8 cellular contexts compared by ENCODE assay signal in genomic region chr16:27748868-27749546, GRCh38.
A peak's percentile ranks its signal among the peaks of the same experiment; 100 is the strongest.
DNase-seq lines count a peak whose midpoint lies in the region; ATAC-seq and TF ChIP-seq lines count a peak whose summit lies in the region.

No MANE protein-coding gene starts in this region.

- peak; percentile 37 for TF ChIP-seq CTCF in SK-N-SH (IDR thresholded peaks at IDR 0.05)

- TF ChIP-seq RAD21 in SK-N-SH (IDR thresholded peaks at IDR 0.05; ENCODE audit: low read length) = no peak

- CTCF ChIA-PET in SK-N-SH (lab: Yijun Ruan, JAX) = interaction anchor here (1.0 to 1.2 kb wide), 2 partner anchors 10 to 135 kb away, joined by 3 read pairs; no protein-coding TSS in a partner anchor

- no peaks in the 10 kb centered on the region for H3F3A ChIP-seq in SK-N-SH (replicated peaks; ENCODE audit: insufficient read depth)

- no peak for TF ChIP-seq EP300 in SK-N-SH (IDR thresholded peaks at IDR 0.05; ENCODE audit: borderline replicate concordance in 1 of 2, low read depth in 1 of 2, low read length in 1 of 2)

- no peaks in the 10 kb centered on the region for H3K9me2 ChIP-seq in SK-N-SH

- 73% methylated on average over 10 of the region's 12 CpGs for WGBS in SK-N-SH (ENCODE audit: low lambda C conversion rate)

- H3K9ac ChIP-seq in SK-N-SH = no peak overlapping the region

- no peaks in the 10 kb centered on the region for H3K4me1 ChIP-seq in SK-N-SH (ENCODE audit: control insufficient read depth in 1 of 2, insufficient read depth in 2 of 2, low read depth in 1 of 2, low read length in 1 of 2)

- H3K4me3 ChIP-seq in SK-N-SH (ENCODE audit: low read depth in 2 of 2, low read length in 1 of 2) = no peak overlapping the region; a peak in 1 of 4 replicates

- no peak overlapping the region for H3K4me2 ChIP-seq in SK-N-SH

- H3K27me3 ChIP-seq in SK-N-SH (ENCODE audit: insufficient read depth) = no peaks in the 10 kb centered on the region

- ATAC-seq in HG02870 (IDR thresholded peaks at IDR 0.05; ENCODE audit: unreplicated experiment) = no peak

- H3K9me3 ChIP-seq in SK-N-SH = no peaks in the 10 kb centered on the region

- H3K79me2 ChIP-seq in SK-N-SH (ENCODE audit: insufficient read depth) = no peaks in the 10 kb centered on the region

- no peak overlapping the region for H3K27ac ChIP-seq in SK-N-SH (ENCODE audit: low read depth in 2 of 2, low read length in 1 of 2)

- DNase-seq in NCI-H1092 treated with DMSO at 0.1 percent for 48 hours (lab: John Stamatoyannopoulos, UW) (peak; percentile 4), NCI-H1092 (lab: John Stamatoyannopoulos, UW) (no peak), HT-29 (ENCODE audit: low spot score) (peak; percentile 37), SK-N-SH (no peak), dedifferentiated amniotic fluid mesenchymal stem cell (ENCODE audit: extremely low spot score) (peak; percentile 42), midbrain (lab: John Stamatoyannopoulos, UW) (peak; percentile 52), HK-2 (ENCODE audit: unreplicated experiment) (no peak)

- H4K20me1 ChIP-seq in SK-N-SH (ENCODE audit: insufficient read depth) = no peaks in the 10 kb centered on the region

- peaks cover 6 to 14% of the 10 kb centered on the region in 2 experiments for H3K36me3 ChIP-seq in SK-N-SH (replicated peaks in 1 of 2; ENCODE audit: control insufficient read depth in 1 of 2, insufficient read depth in 2 of 2, low read length in 1 of 2)

- H2AFZ ChIP-seq in SK-N-SH (ENCODE audit: low read depth) = no peak overlapping the region

- POLR2A ChIA-PET in SK-N-SH (lab: Yijun Ruan, JAX) = no interaction called here

TF ChIP-seq in SK-N-SH, 30 proteins besides CTCF, POLR2A, EP300 and RAD21:
- TF ChIP-seq, protein P1, sequence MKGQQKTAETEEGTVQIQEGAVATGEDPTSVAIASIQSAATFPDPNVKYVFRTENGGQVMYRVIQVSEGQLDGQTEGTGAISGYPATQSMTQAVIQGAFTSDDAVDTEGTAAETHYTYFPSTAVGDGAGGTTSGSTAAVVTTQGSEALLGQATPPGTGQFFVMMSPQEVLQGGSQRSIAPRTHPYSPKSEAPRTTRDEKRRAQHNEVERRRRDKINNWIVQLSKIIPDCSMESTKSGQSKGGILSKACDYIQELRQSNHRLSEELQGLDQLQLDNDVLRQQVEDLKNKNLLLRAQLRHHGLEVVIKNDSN (IDR thresholded peaks at IDR 0.05; ENCODE audit: borderline replicate concordance, low read depth) = peak; percentile 76
- no peak for TF ChIP-seq SIN3A (IDR thresholded peaks at IDR 0.05; ENCODE audit: borderline replicate concordance, low read depth, low read length)
TF ChIP-seq in SK-N-SH: peak in this region for 1.

Comparison
In these comparisons a context has a peak if more than half of its experiments do, and no peak if none do; other contexts are left out.
1. DNase-seq: peak in NCI-H1092 treated with DMSO at 0.1 percent for 48 hours (single experiment), HT-29 (single experiment), dedifferentiated amniotic fluid mesenchymal stem cell (single experiment) and midbrain (single experiment); none in NCI-H1092 (single experiment), SK-N-SH (single experiment) and HK-2 (single experiment).